Comparison of ENCODE assay signal across 8 cellular contexts in genomic region chr17:44689492-44690217, GRCh38. TPM values are rescaled to one million over a fixed set of nuclear protein-coding genes. Genes with fewer than 3 reads are reported as not detected.
A peak's percentile ranks its signal among the peaks of the same experiment; 100 is the strongest.
DNase-seq lines count a peak whose midpoint lies in the region; ATAC-seq and TF ChIP-seq lines count a peak whose summit lies in the region.

Gene CCDC43, minus strand, starts transcription at chr17:44689776. Its CDS starts 23 bp downstream, at chr17:44689753.

- H3K9me3 ChIP-seq in liver (ENCODE audit: control insufficient read depth in 4 of 4, low read length in 3 of 4): no peaks in the 10 kb centered on the region

- no peaks in the 10 kb centered on the region for H3K27me3 ChIP-seq in liver (ENCODE audit: control insufficient read depth in 4 of 4, insufficient read depth in 4 of 4, low read length in 3 of 4)

- H3K27ac ChIP-seq in liver (ENCODE audit: low read depth in 1 of 2, low read length in 2 of 2): peak within 1 kb of the TSS; percentile 60 to 76

- peak; percentile 83 for ATAC-seq in HG03521 (IDR thresholded peaks at IDR 0.05; ENCODE audit: unreplicated experiment)

- H3K36me3 ChIP-seq in liver (ENCODE audit: control insufficient read depth in 4 of 4, insufficient read depth in 3 of 4, low read depth in 1 of 4, low read length in 3 of 4): no peaks in the 10 kb centered on the region

- TF ChIP-seq RAD21 in liver (IDR thresholded peaks at IDR 0.05): no peak

- WGBS in liver: under 1% methylated on average over 51 of the region's 51 CpGs

- peak within 1 kb of the TSS; percentile 66 to 84 for H3K9ac ChIP-seq in liver (ENCODE audit: low read depth in 1 of 2, low read length in 2 of 2)

- DNase-seq in AML-193 (lab: John Stamatoyannopoulos, UW): peak; percentile 92 to 96
- DNase-seq in GM19238 (ENCODE audit: insufficient read length, low spot score): peak; percentile 87
- DNase-seq in NCI-H774 (lab: John Stamatoyannopoulos, UW): peak; percentile 85
- DNase-seq in activated CD4-positive, alpha-beta T cell treated with anti-CD3 and anti-CD28 coated beads, Interleukin-2, amount 50 U/mL, for 24 hours (ENCODE audit: low read depth in 1 of 2, low spot score in 1 of 2): peak; percentile 86 to 91
- peak; percentile 69 to 91 for DNase-seq in dermis microvascular lymphatic vessel endothelial cell (ENCODE audit: low read depth in 2 of 2)
- DNase-seq in stimulated activated CD4-positive, alpha-beta T cell treated with anti-CD3 and anti-CD28 coated beads, Interleukin-4, amount 100 ng/mL, for 1 hour: peak; percentile 91

- H3K4me3 ChIP-seq in liver (ENCODE audit: low read depth in 1 of 3, low read length in 3 of 3): peak within 1 kb of the TSS; percentile 92 to 96 (median 95)

- no peak for TF ChIP-seq CTCF in liver (IDR thresholded peaks at IDR 0.05; ENCODE audit: low read depth, low read length, missing input control)

- peaks cover 3 to 25% (median 20%) of the 10 kb centered on the region in 4 donors for H3K4me1 ChIP-seq in liver (ENCODE audit: control insufficient read depth in 4 of 4, insufficient read depth in 4 of 4, low read length in 3 of 4)

TF ChIP-seq in liver, 16 proteins besides CTCF, POLR2A, EP300 and RAD21:
- TF ChIP-seq YY1 (IDR thresholded peaks at IDR 0.05): peak; percentile 99
- TF ChIP-seq GABPA (IDR thresholded peaks at IDR 0.05 in 1 of 2, conservative IDR thresholded peaks at IDR 0.05 in 1 of 2): peak in 1 of 2 donors; percentile 66
- TF ChIP-seq TAF1 (conservative IDR thresholded peaks at IDR 0.05): peak; percentile 66
- TF ChIP-seq JUND (IDR thresholded peaks at IDR 0.05): no peak
- TF ChIP-seq HNF4A (conservative IDR thresholded peaks at IDR 0.05): peak in 1 of 2 donors; percentile 64
- TF ChIP-seq HNF4G (IDR thresholded peaks at IDR 0.05): no peak
- no peak for TF ChIP-seq EGR1 (IDR thresholded peaks at IDR 0.05; ENCODE audit: low read depth in 2 of 2)
- peak; percentile 46 for TF ChIP-seq NR2F2 (IDR thresholded peaks at IDR 0.05)
- peak; percentile 9 for TF ChIP-seq SP1 (IDR thresholded peaks at IDR 0.05)
- peak; percentile 28 to 40 for TF ChIP-seq RXRA (IDR thresholded peaks at IDR 0.05)
- TF ChIP-seq REST (IDR thresholded peaks at IDR 0.05): peak; percentile 50
TF ChIP-seq in liver: peak in this region for 8.

RNA-seq across cellular contexts. Expression of gene CCDC43, which starts in this region (rescaled TPM):
- total RNA-seq in dermis microvascular lymphatic vessel endothelial cell: 22.0 and 28.4 TPM in 2 replicates
- 1 to 10 TPM; 7.7 to 8.6 TPM for total RNA-seq in liver
- 1 to 10 TPM; 4.5 to 5.7 TPM for polyA plus RNA-seq in liver

Comparison
In these comparisons a context has a peak if more than half of its experiments do, and no peak if none do; other contexts are left out.
1. Peak in every context shown above with its lines: DNase-seq, ATAC-seq, H3K4me3 ChIP-seq and H3K27ac ChIP-seq.